Comparison of ENCODE assay signal across 20 cellular contexts in genomic region chr14:84825481-84825880, GRCh38.
DNase-seq lines count a peak whose midpoint lies in the region; FAIRE-seq and TF ChIP-seq lines count a peak whose summit lies in the region.
"Had no signal": no experiment of that assay in that cellular context is flagged by ENCODE, and none has a peak within 500 bp of the region (broad histone marks: within the 10 kb centered on the region; RNA-seq: fewer than 3 reads in every experiment).

No MANE protein-coding gene starts in this region.

- H3K9ac ChIP-seq in keratinocyte (ENCODE audit: control insufficient read depth, extremely low read depth, insufficient read depth, low read length) = no peak overlapping the region
- no peak overlapping the region for H3K9ac ChIP-seq in mesenchymal stem cell (ENCODE audit: low read length)

- H3K27ac ChIP-seq in keratinocyte (ENCODE audit: control insufficient read depth, insufficient read depth, low read length) = peak overlapping the region; percentile 64
- no peak overlapping the region for H3K27ac ChIP-seq in mesenchymal stem cell (ENCODE audit: low read length, poor library complexity, severe bottlenecking)
- H3K27ac ChIP-seq: colonic mucosa, neutrophil, sigmoid colon, SJCRH30 had no signal

- H3K9me3 Mint-ChIP-seq in progenitor cell of endocrine pancreas (ENCODE audit: low read depth) = peaks cover 22% of the 10 kb centered on the region

- FAIRE-seq in keratinocyte (lab: Jason Lieb, UNC) (peak; percentile 96), D721Med (lab: Jason Lieb, UNC) (no peak)
- FAIRE-seq: K562 had no signal

- no peaks in the 10 kb centered on the region for H3K36me3 Mint-ChIP-seq in progenitor cell of endocrine pancreas (ENCODE audit: insufficient read depth)
- H3K36me3 Mint-ChIP-seq: mesothelial cell of epicardium, type B pancreatic cell had no signal

- H3K36me3 ChIP-seq in MG63 (no peaks in the 10 kb centered on the region), keratinocyte (ENCODE audit: control insufficient read depth in 2 of 2, extremely low read depth in 1 of 2, insufficient read depth in 2 of 2, low read length in 2 of 2) (no peaks in the 10 kb centered on the region), mesenchymal stem cell (ENCODE audit: control insufficient read depth in 1 of 2, insufficient read depth in 2 of 2, low read depth in 1 of 2, low read length in 2 of 2) (no peaks in the 10 kb centered on the region)
- H3K36me3 ChIP-seq: colonic mucosa, neutrophil, sigmoid colon, SJCRH30 had no signal

- H3K4me2 ChIP-seq in keratinocyte (ENCODE audit: control insufficient read depth, extremely low read depth, insufficient read depth, low read depth, low read length) (peak overlapping the region; percentile 58), mesenchymal stem cell (ENCODE audit: low read length, poor library complexity, severe bottlenecking) (no peak overlapping the region)

- WGBS in lower leg skin, 2 donors = 80 to 82% methylated on average over 6 of the region's 6 CpGs
- WGBS in mesenchymal stem cell = 86% methylated on average over 4 of the region's 6 CpGs

- no peak overlapping the region for H2BK120ac ChIP-seq in mesenchymal stem cell (ENCODE audit: low read depth, low read length)

- no peak for TF ChIP-seq CTCF in keratinocyte (optimal IDR thresholded peaks at IDR 0.05 in 1 of 3, IDR thresholded peaks at IDR 0.05 in 1 of 3, conservative IDR thresholded peaks at IDR 0.05 in 1 of 3; ENCODE audit: extremely low read depth in 1 of 3, insufficient read depth in 2 of 3, low read length in 3 of 3)
- no peak for TF ChIP-seq CTCF in D721Med (IDR thresholded peaks at IDR 0.05; ENCODE audit: insufficient read depth, missing control alignments)
- TF ChIP-seq CTCF in lower leg skin (IDR thresholded peaks at IDR 0.05) = no peak
- TF ChIP-seq CTCF in progenitor cell of endocrine pancreas (IDR thresholded peaks at IDR 0.05; ENCODE audit: unreplicated experiment) = no peak

- H2AK5ac ChIP-seq in mesenchymal stem cell (ENCODE audit: low read length, severe bottlenecking) = no peak overlapping the region

- no peaks in the 10 kb centered on the region for H3K79me2 ChIP-seq in keratinocyte (ENCODE audit: control insufficient read depth, insufficient read depth, low read length)

- no peak overlapping the region for H3K27ac Mint-ChIP-seq in progenitor cell of endocrine pancreas
- H3K27ac Mint-ChIP-seq: activated T-cell treated with anti-CD3 and anti-CD28 coated beads, Interleukin-2, amount 50 U/mL, for 72 hours; mesothelial cell of epicardium; type B pancreatic cell had no signal

- H3K4me1 Mint-ChIP-seq in progenitor cell of endocrine pancreas (ENCODE audit: low read depth) = no peaks in the 10 kb centered on the region

- H4K91ac ChIP-seq in mesenchymal stem cell (ENCODE audit: low read length) = no peak overlapping the region

- no peak overlapping the region for H3K14ac ChIP-seq in mesenchymal stem cell (ENCODE audit: low read length in 2 of 2)

- DNase-seq in EH (ENCODE audit: low read depth) (peak; percentile 1), MG63 (peak; percentile 64), dedifferentiated amniotic fluid mesenchymal stem cell (ENCODE audit: extremely low spot score) (peak; percentile 18), keratinocyte (ENCODE audit: low read depth, low spot score) (peak; percentile 74), D721Med (ENCODE audit: insufficient read length, low spot score) (no peak), lower leg skin (ENCODE audit: low spot score in 2 of 2) (no peak), mesenchymal stem cell (no peak), progenitor cell of endocrine pancreas (ENCODE audit: low spot score, unreplicated experiment) (no peak)
- DNase-seq: activated CD4-positive, alpha-beta T cell treated with anti-CD3 and anti-CD28 coated beads, Interleukin-2, amount 50 U/mL, for 48 hours; activated T-cell treated with anti-CD3 and anti-CD28 coated beads, Interleukin-2, amount 50 U/mL, for 72 hours; colonic mucosa; GOT3; NCI-H1417 treated with DMSO at 0.1 percent for 48 hours; NCI-H2227 treated with DMSO at 0.1 percent for 48 hours; sigmoid colon; SJCRH30 had no signal

- H2BK12ac ChIP-seq in mesenchymal stem cell (ENCODE audit: low read length in 2 of 2) = no peak overlapping the region

- H3K27me3 ChIP-seq in MG63 = no peaks in the 10 kb centered on the region
- H3K27me3 ChIP-seq in keratinocyte (ENCODE audit: control insufficient read depth, extremely low read depth, insufficient read depth, low read length) = no peaks in the 10 kb centered on the region
- H3K27me3 ChIP-seq in mesenchymal stem cell (ENCODE audit: control insufficient read depth in 1 of 2, insufficient read depth in 1 of 2, low read length in 2 of 2) = no peaks in the 10 kb centered on the region
- H3K27me3 ChIP-seq: colonic mucosa, neutrophil, sigmoid colon, SJCRH30 had no signal

- H3K4me1 ChIP-seq in keratinocyte (ENCODE audit: control insufficient read depth, extremely low read depth, insufficient read depth, low read length) (peaks cover 24% of the 10 kb centered on the region), mesenchymal stem cell (ENCODE audit: control insufficient read depth, insufficient read depth, low read depth, low read length) (peaks cover 2% of the 10 kb centered on the region)
- H3K4me1 ChIP-seq: colonic mucosa, sigmoid colon, SJCRH30 had no signal

- no peak overlapping the region for H3K4me3 Mint-ChIP-seq in progenitor cell of endocrine pancreas (ENCODE audit: low read depth)
- H3K4me3 Mint-ChIP-seq: activated T-cell treated with anti-CD3 and anti-CD28 coated beads, Interleukin-2, amount 50 U/mL, for 72 hours; mesothelial cell of epicardium; type B pancreatic cell had no signal

- H3K27me3 Mint-ChIP-seq in progenitor cell of endocrine pancreas = no peaks in the 10 kb centered on the region

- H3K79me1 ChIP-seq in mesenchymal stem cell (replicated peaks; ENCODE audit: low read length, poor library complexity, severe bottlenecking) = no peaks in the 10 kb centered on the region

- dilution Hi-C loops in keratinocyte (cut with MboI; ENCODE audit: extremely low pct_ligation_motif_present, low sequenced_read_pairs) = no loop called here

- H2AFZ ChIP-seq in keratinocyte (ENCODE audit: control insufficient read depth, low read length) (peak overlapping the region; percentile 60), mesenchymal stem cell (ENCODE audit: low read depth, low read length) (no peak overlapping the region)

- H3K4me3 ChIP-seq in MG63 (no peak overlapping the region), keratinocyte (ENCODE audit: control insufficient read depth in 2 of 3, extremely low read depth in 1 of 3, insufficient read depth in 2 of 3, low read depth in 1 of 3, low read length in 3 of 3) (peak overlapping the region in 1 of 3 experiments; percentile 9), lower leg skin (ENCODE audit: low read depth, poor library complexity, severe bottlenecking) (no peak overlapping the region), mesenchymal stem cell (ENCODE audit: insufficient read depth in 1 of 2, low read depth in 1 of 2, low read length in 2 of 2) (no peak overlapping the region)
- H3K4me3 ChIP-seq: colonic mucosa, K562, sigmoid colon, SJCRH30 had no signal

- no peaks in the 10 kb centered on the region for H3K9me1 ChIP-seq in keratinocyte (ENCODE audit: control insufficient read depth, extremely low read depth, insufficient read depth, low read length)

- H2BK5ac ChIP-seq in mesenchymal stem cell (ENCODE audit: low read depth, low read length, poor library complexity, severe bottlenecking) = no peak overlapping the region

- no peak for TF ChIP-seq POLR2A in lower leg skin (IDR thresholded peaks at IDR 0.05)

- no peak overlapping the region for H3K4ac ChIP-seq in mesenchymal stem cell (ENCODE audit: low read depth in 1 of 2, low read length in 2 of 2)

- no peaks in the 10 kb centered on the region for H4K20me1 ChIP-seq in keratinocyte (ENCODE audit: control insufficient read depth, extremely low read depth, insufficient read depth, low read length)

- H3K23ac ChIP-seq in mesenchymal stem cell (ENCODE audit: low read length in 2 of 2) = no peak overlapping the region

- intact Hi-C loops in lower leg skin (cut with DNase I; ENCODE audit: low total_unique reads) = no loop called here

- H3K9me3 ChIP-seq in MG63 (no peaks in the 10 kb centered on the region), keratinocyte (ENCODE audit: control insufficient read depth, low read depth, low read length) (no peaks in the 10 kb centered on the region), mesenchymal stem cell (ENCODE audit: control insufficient read depth, low read length) (no peaks in the 10 kb centered on the region)
- H3K9me3 ChIP-seq: colonic mucosa, neutrophil, sigmoid colon, SJCRH30 had no signal

- H4K8ac ChIP-seq in mesenchymal stem cell (ENCODE audit: low read length) = no peak overlapping the region

- H2BK15ac ChIP-seq in mesenchymal stem cell (ENCODE audit: low read depth, poor library complexity, severe bottlenecking) = no peak overlapping the region

- no peak overlapping the region for H3K18ac ChIP-seq in mesenchymal stem cell (ENCODE audit: low read depth in 1 of 2, low read length in 2 of 2)

Comparison
In these comparisons a context has a peak if more than half of its experiments do, and no peak if none do; other contexts are left out.
1. DNase-seq: peak in EH (single experiment), MG63 (single experiment), dedifferentiated amniotic fluid mesenchymal stem cell (single experiment) and keratinocyte (single experiment); none in D721Med (single experiment), lower leg skin (0 of 2), mesenchymal stem cell (single experiment) and progenitor cell of endocrine pancreas (single experiment).